Comparison of ENCODE assay signal across 8 cellular contexts in the genomic region with DNA sequence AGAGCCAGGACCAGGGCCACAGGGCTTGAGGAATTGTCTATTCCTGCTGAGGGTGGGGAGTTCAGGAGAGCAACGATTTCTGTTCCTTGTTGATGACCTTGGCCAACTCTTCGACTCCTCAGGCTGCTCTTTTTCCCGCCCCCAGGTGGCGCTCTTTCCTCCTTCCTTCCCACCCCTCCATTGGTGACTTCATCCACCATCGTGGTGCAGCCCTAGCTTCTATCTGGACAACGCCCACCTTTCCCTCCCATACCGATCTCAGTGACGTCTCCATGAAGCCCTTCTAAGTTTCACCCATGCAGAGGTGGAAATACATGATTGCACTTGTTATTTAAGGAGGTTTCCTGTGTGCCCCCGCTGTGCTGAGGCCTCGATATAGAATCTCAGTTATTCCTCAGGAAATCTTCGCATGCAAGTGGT. TPM values are rescaled to one million over a fixed set of nuclear protein-coding genes. Genes with fewer than 3 reads are reported as not detected.
DNase-seq lines count a peak whose midpoint lies in the region; ATAC-seq, FAIRE-seq and TF ChIP-seq lines count a peak whose summit lies in the region.

No MANE protein-coding gene starts in this region.

- no peak overlapping the region for H2AFZ ChIP-seq in mesenchymal stem cell (ENCODE audit: low read depth, low read length)

- H3K36me3 Mint-ChIP-seq in T-helper 1 cell treated with Interleukin-12 subunit alpha and Interleukin-12 subunit beta and Interleukin-4 antibody, amounts not matched to agents 30 μg/mL and 1 μg/mL, for 36 hours (ENCODE audit: low read depth), result peaks cover 10% of the 10 kb centered on the region

- 35 to 37% methylated on average over 11 of the region's 11 CpGs for WGBS in body of pancreas, 2 donors
- 41% methylated on average over 11 of the region's 11 CpGs for WGBS in mesenchymal stem cell

- peak overlapping the region; percentile 66 for H3K27ac Mint-ChIP-seq in T-helper 1 cell treated with Interleukin-12 subunit alpha and Interleukin-12 subunit beta and Interleukin-4 antibody, amounts not matched to agents 30 μg/mL and 1 μg/mL, for 36 hours

- no peak overlapping the region for H3K23ac ChIP-seq in mesenchymal stem cell (ENCODE audit: low read length in 2 of 2)

- no peak overlapping the region for H4K91ac ChIP-seq in mesenchymal stem cell (ENCODE audit: low read length)

- H3K18ac ChIP-seq in mesenchymal stem cell (ENCODE audit: low read depth in 1 of 2, low read length in 2 of 2), result no peak overlapping the region

- peaks cover 68% of the 10 kb centered on the region for H3K4me1 Mint-ChIP-seq in T-helper 1 cell treated with Interleukin-12 subunit alpha and Interleukin-12 subunit beta and Interleukin-4 antibody, amounts not matched to agents 30 μg/mL and 1 μg/mL, for 36 hours (ENCODE audit: low read depth)

- no peaks in the 10 kb centered on the region for H3K79me1 ChIP-seq in mesenchymal stem cell (replicated peaks; ENCODE audit: low read length, poor library complexity, severe bottlenecking)

- H2AK5ac ChIP-seq in mesenchymal stem cell (ENCODE audit: low read length, severe bottlenecking), result no peak overlapping the region

- H3K4me3 ChIP-seq in body of pancreas (no peak overlapping the region), mesenchymal stem cell (ENCODE audit: insufficient read depth in 1 of 2, low read depth in 1 of 2, low read length in 2 of 2) (no peak overlapping the region)

- DNase-seq in body of pancreas (peak; percentile 53 to 74 (median 66)), mesenchymal stem cell (peak; percentile 33), urothelium cell line (ENCODE audit: low spot score) (peak; percentile 79), COR-L47 (lab: John Stamatoyannopoulos, UW) (no peak)

- TF ChIP-seq CTCF in body of pancreas (IDR thresholded peaks at IDR 0.05), result peak; percentile 37 to 74 (median 54)

- no peaks in the 10 kb centered on the region for H3K9me3 ChIP-seq in body of pancreas
- no peaks in the 10 kb centered on the region for H3K9me3 ChIP-seq in mesenchymal stem cell (ENCODE audit: control insufficient read depth, low read length)

- H3K27me3 Mint-ChIP-seq in T-helper 1 cell treated with Interleukin-12 subunit alpha and Interleukin-12 subunit beta and Interleukin-4 antibody, amounts not matched to agents 30 μg/mL and 1 μg/mL, for 36 hours (ENCODE audit: low read depth), result no peaks in the 10 kb centered on the region

- no peak overlapping the region for H3K14ac ChIP-seq in mesenchymal stem cell (ENCODE audit: low read length in 2 of 2)

- peak; percentile 87 for FAIRE-seq in urothelium cell line (lab: Jason Lieb, UNC)

- no peak overlapping the region for H3K4ac ChIP-seq in mesenchymal stem cell (ENCODE audit: low read depth in 1 of 2, low read length in 2 of 2)

- H3K4me2 ChIP-seq in mesenchymal stem cell (ENCODE audit: low read length, poor library complexity, severe bottlenecking), result no peak overlapping the region

- H2BK12ac ChIP-seq in mesenchymal stem cell (ENCODE audit: low read length in 2 of 2), result peak overlapping the region in 1 of 2 experiments; percentile 25

- no peak overlapping the region for H3K9ac ChIP-seq in mesenchymal stem cell (ENCODE audit: low read length)

- H3K4me1 ChIP-seq in body of pancreas (peaks cover 3% of the 10 kb centered on the region), mesenchymal stem cell (ENCODE audit: control insufficient read depth, insufficient read depth, low read depth, low read length) (no peaks in the 10 kb centered on the region)

- TF ChIP-seq POLR2A in body of pancreas (IDR thresholded peaks at IDR 0.05), result no peak

- no peak overlapping the region for H2BK120ac ChIP-seq in mesenchymal stem cell (ENCODE audit: low read depth, low read length)

- no peak overlapping the region for H3K27ac ChIP-seq in body of pancreas
- H3K27ac ChIP-seq in mesenchymal stem cell (ENCODE audit: low read length, poor library complexity, severe bottlenecking), result no peak overlapping the region

- ATAC-seq in GM18519 (IDR thresholded peaks at IDR 0.05; ENCODE audit: low FRiP score, unreplicated experiment) (peak; percentile 34), HG03439 (IDR thresholded peaks at IDR 0.05; ENCODE audit: unreplicated experiment) (peak; percentile 37), body of pancreas (peak; percentile 71), HG03521 (IDR thresholded peaks at IDR 0.05; ENCODE audit: unreplicated experiment) (no peak)

- intact Hi-C loops in body of pancreas (cut with DNase I), result no loop called here

- no peaks in the 10 kb centered on the region for H3K36me3 ChIP-seq in body of pancreas (replicated peaks in 1 of 2; ENCODE audit: insufficient read depth in 1 of 2, low read depth in 2 of 2)
- H3K36me3 ChIP-seq in mesenchymal stem cell (ENCODE audit: control insufficient read depth in 1 of 2, insufficient read depth in 2 of 2, low read depth in 1 of 2, low read length in 2 of 2), result no peaks in the 10 kb centered on the region

- no peak overlapping the region for H2BK5ac ChIP-seq in mesenchymal stem cell (ENCODE audit: low read depth, low read length, poor library complexity, severe bottlenecking)

- H2BK15ac ChIP-seq in mesenchymal stem cell (ENCODE audit: low read depth, poor library complexity, severe bottlenecking), result no peak overlapping the region

- peaks cover 15% of the 10 kb centered on the region for H3K9me3 Mint-ChIP-seq in T-helper 1 cell treated with Interleukin-12 subunit alpha and Interleukin-12 subunit beta and Interleukin-4 antibody, amounts not matched to agents 30 μg/mL and 1 μg/mL, for 36 hours

- H3K27me3 ChIP-seq in body of pancreas, result no peaks in the 10 kb centered on the region
- peaks cover 0 to 17% of the 10 kb centered on the region in 2 experiments for H3K27me3 ChIP-seq in mesenchymal stem cell (ENCODE audit: control insufficient read depth in 1 of 2, insufficient read depth in 1 of 2, low read length in 2 of 2)

- H3K4me3 Mint-ChIP-seq in T-helper 1 cell treated with Interleukin-12 subunit alpha and Interleukin-12 subunit beta and Interleukin-4 antibody, amounts not matched to agents 30 μg/mL and 1 μg/mL, for 36 hours, result no peak overlapping the region

- H4K8ac ChIP-seq in mesenchymal stem cell (ENCODE audit: low read length), result no peak overlapping the region

RNA-seq across cellular contexts. Expression of gene CARD11, which starts 22.1 kb away (rescaled TPM):
- 1 to 10 TPM; 2.0 to 3.4 TPM for total RNA-seq in body of pancreas
- 1.2 TPM for polyA plus RNA-seq in mesenchymal stem cell (2013, experiment 1 of 2)
- 1.1 TPM for polyA plus RNA-seq in mesenchymal stem cell (2013, experiment 2 of 2)
